In genomic region chr2:229714080-229714735, GRCh38 we compare ENCODE assay signal across 1 cellular context.
TF ChIP-seq lines count a peak whose summit lies in the region.

Gene DNER, minus strand, starts transcription at chr2:229714555. Its CDS starts 132 bp downstream, at chr2:229714423.

TF ChIP-seq in HepG2, 621 proteins besides CTCF, POLR2A, EP300 and RAD21 (continued from another document):
- no peak for TF ChIP-seq MAZ (IDR thresholded peaks at IDR 0.05; ENCODE audit: borderline replicate concordance, low read depth, low read length)
- 0 out of 2 replicates have a peak, but pooled peaks have one; percentile 29 for TF ChIP-seq MAZ (CRISPR knock-in tag; IDR thresholded peaks at IDR 0.05; ENCODE audit: low read depth)
- 0 out of 2 replicates have a peak, but pooled peaks have one; percentile 28 for TF ChIP-seq ZNF674 (CRISPR knock-in tag; IDR thresholded peaks at IDR 0.05; ENCODE audit: low read depth)
- no peak for TF ChIP-seq ZBTB20 (CRISPR knock-in tag; IDR thresholded peaks at IDR 0.05; ENCODE audit: borderline replicate concordance, low read depth)
- TF ChIP-seq ZNF432 (CRISPR knock-in tag; IDR thresholded peaks at IDR 0.05; ENCODE audit: borderline replicate concordance) = no peak
TF ChIP-seq in HepG2: peak in this region for 3.
